ENCODE assay signal across 23 cellular contexts in genomic region chr10:130425169-130425568, GRCh38.
DNase-seq lines count a peak whose midpoint lies in the region; TF ChIP-seq lines count a peak whose summit lies in the region.
"Had no signal": no experiment of that assay in that cellular context is flagged by ENCODE, and none has a peak within 500 bp of the region (broad histone marks: within the 10 kb centered on the region; RNA-seq: fewer than 3 reads in every experiment).

No MANE protein-coding gene starts in this region.

- peak; percentile 44 for DNase-seq in activated effector memory CD4-positive, alpha-beta T cell treated with anti-CD3 and anti-CD28 coated beads, Interleukin-2, amount 50 U/mL, for 16 hours
- DNase-seq in activated effector memory CD4-positive, alpha-beta T cell treated with Interleukin-2 at 50 U/mL for 16 hours = no peak
- DNase-seq in coronary artery (ENCODE audit: low spot score) (peak; percentile 50), islet precursor cell (peak; percentile 24), vagina (ENCODE audit: extremely low spot score in 2 of 2) (peak; percentile 72 to 74), OCI-M2 (lab: John Stamatoyannopoulos, UW; ENCODE audit: unreplicated experiment) (no peak), colonic mucosa (no peak)
- DNase-seq: 8988T; ACHN; AML-193; BE2C; CD4-positive, alpha-beta T cell; CD8-positive, alpha-beta memory T cell; DMS 273 treated with DMSO at 0.1 percent for 48 hours; DMS79; EL; GDM1; GM23248; H7; HCEC 1CT had no signal

- H3K27ac ChIP-seq in coronary artery = no peak overlapping the region
- no peak overlapping the region for H3K27ac ChIP-seq in vagina
- H3K27ac ChIP-seq in colonic mucosa = no peak overlapping the region
- H3K27ac ChIP-seq: A549; BLaER1 treated with 17β-estradiol and CSF1 and Interleukin-3, amounts not matched to agents 10 nM and 100 nM; GM23248 had no signal

- no peaks in the 10 kb centered on the region for H3K27me3 ChIP-seq in vagina
- H3K27me3 ChIP-seq in colonic mucosa = no peaks in the 10 kb centered on the region
- H3K27me3 ChIP-seq: BE2C; BLaER1 treated with 17β-estradiol and CSF1 and Interleukin-3, amounts not matched to agents 10 nM and 100 nM had no signal

- no peak for TF ChIP-seq CTCF in coronary artery (IDR thresholded peaks at IDR 0.05)
- no peak for TF ChIP-seq CTCF in vagina (IDR thresholded peaks at IDR 0.05)
- TF ChIP-seq CTCF in colonic mucosa (IDR thresholded peaks at IDR 0.05) = no peak

- no peaks in the 10 kb centered on the region for H3K4me1 ChIP-seq in vagina
- H3K4me1 ChIP-seq in colonic mucosa = no peaks in the 10 kb centered on the region
- H3K4me1 ChIP-seq: A549, BE2C had no signal

- H3K9me3 ChIP-seq in vagina = no peaks in the 10 kb centered on the region
- no peaks in the 10 kb centered on the region for H3K9me3 ChIP-seq in colonic mucosa
- H3K9me3 ChIP-seq: A549; BE2C; BLaER1 treated with 17β-estradiol and CSF1 and Interleukin-3, amounts not matched to agents 10 nM and 100 nM had no signal

- intact Hi-C loops in vagina (cut with DNase I) (no loop called here), colonic mucosa (cut with DNase I) (no loop called here)

- no peaks in the 10 kb centered on the region for H3K36me3 ChIP-seq in vagina
- H3K36me3 ChIP-seq in colonic mucosa = no peaks in the 10 kb centered on the region
- H3K36me3 ChIP-seq: BE2C; BLaER1 treated with 17β-estradiol and CSF1 and Interleukin-3, amounts not matched to agents 10 nM and 100 nM had no signal

- H3K4me3 ChIP-seq in coronary artery (no peak overlapping the region), vagina (no peak overlapping the region), colonic mucosa (no peak overlapping the region)
- H3K4me3 ChIP-seq: A549; BLaER1 treated with 17β-estradiol and CSF1 and Interleukin-3, amounts not matched to agents 10 nM and 100 nM; GM12878; GM23248 had no signal

- no peak for TF ChIP-seq POLR2A in vagina (IDR thresholded peaks at IDR 0.05)

- no peak overlapping the region for H3K9ac ChIP-seq in colonic mucosa (ENCODE audit: low read depth in 2 of 2, low read length in 2 of 2)
- H3K9ac ChIP-seq: BLaER1 treated with 17β-estradiol and CSF1 and Interleukin-3, amounts not matched to agents 10 nM and 100 nM; GM23248 had no signal

Comparison
In these comparisons a context has a peak if more than half of its experiments do, and no peak if none do; other contexts are left out.
1. DNase-seq: peak in activated effector memory CD4-positive, alpha-beta T cell treated with anti-CD3 and anti-CD28 coated beads, Interleukin-2, amount 50 U/mL, for 16 hours (single experiment), coronary artery (single experiment), islet precursor cell (single experiment) and vagina (2 of 2); none in activated effector memory CD4-positive, alpha-beta T cell treated with Interleukin-2 at 50 U/mL for 16 hours (single experiment), OCI-M2 (single experiment) and colonic mucosa (single experiment).